ENCODE assay signal across 29 cellular contexts in genomic region chr17:79558573-79558900, GRCh38. TPM values are rescaled to one million over a fixed set of nuclear protein-coding genes. Genes with fewer than 3 reads are reported as not detected.
"Had no signal": no experiment of that assay in that cellular context is flagged by ENCODE, and none has a peak within 500 bp of the region (broad histone marks: within the 10 kb centered on the region; RNA-seq: fewer than 3 reads in every experiment).

No MANE protein-coding gene starts in this region.

- H3K4me3 Mint-ChIP-seq: activated CD4-positive, alpha-beta memory T cell treated with anti-CD3 and anti-CD28 coated beads, Interleukin-2, amount 10 ng/mL, durations not matched to agents 7 days and 5 days; activated CD4-positive, alpha-beta T cell treated with anti-CD3 and anti-CD28 coated beads, Interleukin-2, amount 10 ng/mL, durations not matched to agents 7 days and 5 days; activated T-cell treated with anti-CD3 and anti-CD28 coated beads, Interleukin-2, amount 50 U/mL, for 24 hours; endodermal cell; memory B cell; naive thymus-derived CD8-positive, alpha-beta T cell; stimulated activated effector memory CD8-positive, alpha-beta T cell treated with anti-CD3 and anti-CD28 coated beads, Interleukin-12 subunit alpha, Interleukin-12 subunit beta, amount 100 ng/mL, for 72 hours; stimulated activated naive CD8-positive, alpha-beta T cell treated with anti-CD3 and anti-CD28 coated beads, Interleukin-15, Interleukin-2, amounts not matched to agents 100 ng/mL and 50 ng/mL, for 24 hours had no signal

- H3K27me3 ChIP-seq: vagina had no signal

- H3K9me3 ChIP-seq: upper lobe of left lung, vagina had no signal

- ATAC-seq: esophagus mucosa; heart left ventricle; naive thymus-derived CD8-positive, alpha-beta T cell; sciatic nerve; stimulated activated effector memory CD8-positive, alpha-beta T cell treated with anti-CD3 and anti-CD28 coated beads, Interleukin-12 subunit alpha, Interleukin-12 subunit beta, amount 100 ng/mL, for 72 hours had no signal

- H3K36me3 ChIP-seq: heart left ventricle, upper lobe of left lung, vagina had no signal

- H3K4me3 ChIP-seq: heart left ventricle, skin epidermis, upper lobe of left lung, vagina had no signal

- H3K4me1 ChIP-seq: heart left ventricle, upper lobe of left lung, vagina had no signal

- DNase-seq: activated CD4-positive, alpha-beta memory T cell treated with anti-CD3 and anti-CD28 coated beads, Interleukin-2, amount 10 ng/mL, durations not matched to agents 7 days and 5 days; activated CD4-positive, alpha-beta T cell treated with anti-CD3 and anti-CD28 coated beads for 1 hour; activated CD4-positive, alpha-beta T cell treated with anti-CD3 and anti-CD28 coated beads, Interleukin-2, amount 10 ng/mL, durations not matched to agents 7 days and 5 days; activated CD8-positive, alpha-beta memory T cell treated with anti-CD3 and anti-CD28 coated beads, Interleukin-2, amount 50 U/mL, for 48 hours; activated gamma-delta T cell; activated naive CD4-positive, alpha-beta T cell treated with anti-CD3 and anti-CD28 coated beads, Interleukin-2, amount 50 U/mL, for 16 hours; activated T-cell treated with anti-CD3 and anti-CD28 coated beads, Interleukin-2, amount 50 U/mL, for 24 hours; amygdala; endodermal cell; foreskin fibroblast; heart left ventricle; hypothalamus; naive thymus-derived CD8-positive, alpha-beta T cell; stimulated activated CD4-positive, alpha-beta T cell treated with anti-CD3 and anti-CD28 coated beads, Interleukin-4, amount 100 ng/mL, for 24 hours; T-helper 2 cell had no signal

- FAIRE-seq: bronchial epithelial cell had no signal

- H3K27ac Mint-ChIP-seq: activated CD4-positive, alpha-beta memory T cell treated with anti-CD3 and anti-CD28 coated beads, Interleukin-2, amount 10 ng/mL, durations not matched to agents 7 days and 5 days; activated CD4-positive, alpha-beta T cell treated with anti-CD3 and anti-CD28 coated beads, Interleukin-2, amount 10 ng/mL, durations not matched to agents 7 days and 5 days; activated T-cell treated with anti-CD3 and anti-CD28 coated beads, Interleukin-2, amount 50 U/mL, for 24 hours; endodermal cell; memory B cell; naive thymus-derived CD8-positive, alpha-beta T cell; progenitor cell of endocrine pancreas; stimulated activated effector memory CD8-positive, alpha-beta T cell treated with anti-CD3 and anti-CD28 coated beads, Interleukin-12 subunit alpha, Interleukin-12 subunit beta, amount 100 ng/mL, for 72 hours had no signal

- H3K4me1 Mint-ChIP-seq: activated CD4-positive, alpha-beta T cell treated with anti-CD3 and anti-CD28 coated beads, Interleukin-2, amount 10 ng/mL, durations not matched to agents 7 days and 5 days; endodermal cell had no signal

- H3K27ac ChIP-seq: heart left ventricle, upper lobe of left lung, vagina had no signal

RNA-seq across cellular contexts. Expression of gene RBFOX3, which starts 52.3 kb away (rescaled TPM):
- total RNA-seq: activated CD4-positive, alpha-beta memory T cell treated with anti-CD3 and anti-CD28 coated beads, Interleukin-2, amount 10 ng/mL, durations not matched to agents 7 days and 5 days; activated CD4-positive, alpha-beta T cell treated with anti-CD3 and anti-CD28 coated beads, Interleukin-2, amount 10 ng/mL, durations not matched to agents 7 days and 5 days; heart left ventricle; kidney epithelial cell; lower leg skin; naive thymus-derived CD8-positive, alpha-beta T cell; osteocyte; sciatic nerve; subcutaneous adipose tissue had no signal
- polyA plus RNA-seq: heart left ventricle; naive thymus-derived CD8-positive, alpha-beta T cell had no signal
